Comparison of ENCODE assay signal across 17 cellular contexts in genomic region chr1:56160916-56161315, GRCh38.
A peak's percentile ranks its signal among the peaks of the same experiment; 100 is the strongest.
DNase-seq lines count a peak whose midpoint lies in the region; ATAC-seq, FAIRE-seq and TF ChIP-seq lines count a peak whose summit lies in the region.
"Had no signal": no experiment of that assay in that cellular context is flagged by ENCODE, and none has a peak within 500 bp of the region (broad histone marks: within the 10 kb centered on the region; RNA-seq: fewer than 3 reads in every experiment).

No MANE protein-coding gene starts in this region.

- in situ Hi-C loops in GM12878 (cut with MboI): no loop called here

- 3% methylated on average over 2 of the region's 2 CpGs for WGBS in GM12878 (ENCODE audit: insufficient coverage, insufficient replicate concordance, low lambda C conversion rate, missing lambda C conversion rate)

- TF ChIP-seq POLR2A in GM12878 (IDR thresholded peaks at IDR 0.05; ENCODE audit: low read depth, low read length): no peak

- SMC1A ChIA-PET in GM12878 (lab: Charles Lee; ENCODE audit: uncharacterized antibody, unreplicated experiment): interaction anchor here (0.8 to 2.6 kb wide), 7 partner anchors 10 to 173 kb away, joined by 3 to 28 read pairs (median 5); no protein-coding TSS in a partner anchor

- no peak overlapping the region for H3K27ac ChIP-seq in astrocyte (ENCODE audit: low read depth, low read length)
- no peak overlapping the region for H3K27ac ChIP-seq in GM12878 (ENCODE audit: control insufficient read depth, insufficient read depth)
- H3K27ac ChIP-seq: GM23248 had no signal

- intact Hi-C loops in GM12878 (cut with micrococcal nuclease; ENCODE audit: unreplicated experiment): no loop called here

- peak; percentile 39 for FAIRE-seq in astrocyte (lab: Jason Lieb, UNC)
- FAIRE-seq in GM12878 (lab: Jason Lieb, UNC): no peak
- FAIRE-seq: GM12892, H1 had no signal

- H3K4me2 ChIP-seq in astrocyte (ENCODE audit: low read length) (no peak overlapping the region), GM12878 (ENCODE audit: control insufficient read depth, insufficient read depth) (no peak overlapping the region)

- H3K4me1 ChIP-seq in astrocyte (ENCODE audit: insufficient read depth, low read length) (no peaks in the 10 kb centered on the region), GM12878 (ENCODE audit: control insufficient read depth, insufficient read depth, low read length) (no peaks in the 10 kb centered on the region)

- no peak for TF ChIP-seq RAD21 in GM12878 (IDR thresholded peaks at IDR 0.05; ENCODE audit: insufficient read depth, low read depth, low read length)

- TF ChIP-seq CTCF in astrocyte (IDR thresholded peaks at IDR 0.05; ENCODE audit: insufficient read depth, low read depth, low read length) (no peak), GM12878 (IDR thresholded peaks at IDR 0.05 in 2 of 3, conservative IDR thresholded peaks at IDR 0.05 in 1 of 3; ENCODE audit: control insufficient read depth in 2 of 3, extremely low read depth in 1 of 3, insufficient read depth in 1 of 3, low read depth in 3 of 3, low read length in 3 of 3) (no peak)

- DNase-seq in astrocyte (ENCODE audit: low read depth): no peak
- no peak for DNase-seq in GM12878 (ENCODE audit: low read depth, low spot score)
- peak; percentile 15 for DNase-seq in renal cortical epithelial cell (ENCODE audit: low read depth)
- no peak for DNase-seq in DMS53 treated with DMSO at 0.1 percent for 48 hours (lab: John Stamatoyannopoulos, UW; ENCODE audit: unreplicated experiment)
- no peak for DNase-seq in middle frontal gyrus (ENCODE audit: extremely low spot score, low spot score)
- DNase-seq: C1 segment of cervical spinal cord; Calu3; CD4-positive, alpha-beta memory T cell; COR-L47; DMS53; GF-D8; GM23248; H7; HCEC 1CT had no signal

- BruUV-seq in GM12878 (replicated peaks; lab: Mats Ljungman, UMichigan): no TSS peak

- H4K20me1 ChIP-seq in astrocyte (ENCODE audit: insufficient read depth, low read length) (no peaks in the 10 kb centered on the region), GM12878 (ENCODE audit: control insufficient read depth, insufficient read depth) (no peaks in the 10 kb centered on the region)

- no peaks in the 10 kb centered on the region for H3K4me1 Mint-ChIP-seq in astrocyte (ENCODE audit: low read depth, unreplicated experiment)
- H3K4me1 Mint-ChIP-seq: CD4-positive, alpha-beta memory T cell had no signal

- H3K9me3 ChIP-seq in astrocyte (ENCODE audit: insufficient read depth, low read depth, low read length) (no peaks in the 10 kb centered on the region), GM12878 (replicated peaks; ENCODE audit: control insufficient read depth, insufficient read depth, low read length) (no peaks in the 10 kb centered on the region)

- H3K36me3 ChIP-seq in astrocyte (ENCODE audit: insufficient read depth, low read length) (no peaks in the 10 kb centered on the region), GM12878 (ENCODE audit: control insufficient read depth in 2 of 2, insufficient read depth in 2 of 2, low read length in 1 of 2) (no peaks in the 10 kb centered on the region)

- TF ChIP-seq EP300 in GM12878 (IDR thresholded peaks at IDR 0.05; ENCODE audit: borderline replicate concordance in 1 of 2, control insufficient read depth in 1 of 2, low read depth in 2 of 2, low read length in 2 of 2): no peak

- H2AFZ ChIP-seq in astrocyte (ENCODE audit: low read depth, low read length) (no peak overlapping the region), GM12878 (ENCODE audit: control insufficient read depth, low read depth, low read length) (no peak overlapping the region)
- H2AFZ ChIP-seq: GM23248 had no signal

- H3K9ac ChIP-seq in astrocyte (ENCODE audit: low read length): no peak overlapping the region
- H3K9ac ChIP-seq in GM12878 (ENCODE audit: control insufficient read depth, insufficient read depth, low read length): no peak overlapping the region
- H3K9ac ChIP-seq: GM23248 had no signal

- H3K4me3 Mint-ChIP-seq in astrocyte (ENCODE audit: unreplicated experiment): no peak overlapping the region
- H3K4me3 Mint-ChIP-seq: CD4-positive, alpha-beta memory T cell had no signal

- H3K79me2 ChIP-seq in astrocyte (ENCODE audit: insufficient read depth, low read length) (no peaks in the 10 kb centered on the region), GM12878 (ENCODE audit: control insufficient read depth, insufficient read depth, low read length) (no peaks in the 10 kb centered on the region)

- CTCF ChIA-PET in GM12878 (lab: Yijun Ruan, JAX): interaction anchor here (1.4 kb wide), 1 partner anchor 8 kb away, joined by 3 read pairs; no protein-coding TSS in a partner anchor

- H3K27me3 Mint-ChIP-seq in astrocyte (ENCODE audit: low read depth, unreplicated experiment): no peaks in the 10 kb centered on the region
- H3K27me3 Mint-ChIP-seq: CD4-positive, alpha-beta memory T cell had no signal

- H3K27ac Mint-ChIP-seq in astrocyte (ENCODE audit: unreplicated experiment): no peak overlapping the region
- H3K27ac Mint-ChIP-seq: CD4-positive, alpha-beta memory T cell had no signal

- RAD21 ChIA-PET in GM12878 (lab: Charles Lee; ENCODE audit: unreplicated experiment): interaction anchor here (1.3 to 2.3 kb wide), 4 partner anchors 24 to 423 kb away, joined by 3 to 6 read pairs (median 5); no protein-coding TSS in a partner anchor

- H3K36me3 Mint-ChIP-seq in astrocyte (ENCODE audit: low read depth, unreplicated experiment): no peaks in the 10 kb centered on the region
- H3K36me3 Mint-ChIP-seq: CD4-positive, alpha-beta memory T cell had no signal

- no peak overlapping the region for H3K4me3 ChIP-seq in astrocyte (ENCODE audit: insufficient read depth, low read depth, low read length)
- H3K4me3 ChIP-seq in GM12878: no peak overlapping the region
- H3K4me3 ChIP-seq: GM23248 had no signal

- H3K9me3 Mint-ChIP-seq in astrocyte (ENCODE audit: unreplicated experiment): no peaks in the 10 kb centered on the region

- ATAC-seq in GM12878 (peak; percentile 49), GM19467 (IDR thresholded peaks at IDR 0.05; ENCODE audit: unreplicated experiment) (no peak)

- H3K27me3 ChIP-seq in astrocyte (ENCODE audit: insufficient read depth, low read length) (no peaks in the 10 kb centered on the region), GM12878 (replicated peaks in 1 of 2; ENCODE audit: control insufficient read depth in 2 of 2, insufficient read depth in 2 of 2, low read length in 1 of 2) (no peaks in the 10 kb centered on the region)

- POLR2A ChIA-PET in GM12878 (lab: Charles Lee): no interaction called here

TF ChIP-seq in GM12878, 131 proteins besides CTCF, POLR2A, EP300 and RAD21:
- no peak for TF ChIP-seq ZNF217 (IDR thresholded peaks at IDR 0.05)
- TF ChIP-seq USF1 (IDR thresholded peaks at IDR 0.05; ENCODE audit: borderline replicate concordance, extremely low read length, insufficient read depth, low read depth, low read length): no peak
- no peak for TF ChIP-seq CBX5 (IDR thresholded peaks at IDR 0.05; ENCODE audit: low read depth)
- no peak for TF ChIP-seq RELB (IDR thresholded peaks at IDR 0.05; ENCODE audit: low read depth)
- TF ChIP-seq FOXM1 (IDR thresholded peaks at IDR 0.05; ENCODE audit: low read depth, low read length): no peak
- TF ChIP-seq POU2F2 (IDR thresholded peaks at IDR 0.05; ENCODE audit: borderline replicate concordance, low read depth, low read length): no peak
- TF ChIP-seq RCOR1 (conservative IDR thresholded peaks at IDR 0.05; ENCODE audit: low read depth, low read length): no peak
- no peak for TF ChIP-seq CHD1 (IDR thresholded peaks at IDR 0.05; ENCODE audit: low read depth, low read length)
- TF ChIP-seq BACH1 (IDR thresholded peaks at IDR 0.05; ENCODE audit: borderline replicate concordance): no peak
- TF ChIP-seq, protein P1, sequence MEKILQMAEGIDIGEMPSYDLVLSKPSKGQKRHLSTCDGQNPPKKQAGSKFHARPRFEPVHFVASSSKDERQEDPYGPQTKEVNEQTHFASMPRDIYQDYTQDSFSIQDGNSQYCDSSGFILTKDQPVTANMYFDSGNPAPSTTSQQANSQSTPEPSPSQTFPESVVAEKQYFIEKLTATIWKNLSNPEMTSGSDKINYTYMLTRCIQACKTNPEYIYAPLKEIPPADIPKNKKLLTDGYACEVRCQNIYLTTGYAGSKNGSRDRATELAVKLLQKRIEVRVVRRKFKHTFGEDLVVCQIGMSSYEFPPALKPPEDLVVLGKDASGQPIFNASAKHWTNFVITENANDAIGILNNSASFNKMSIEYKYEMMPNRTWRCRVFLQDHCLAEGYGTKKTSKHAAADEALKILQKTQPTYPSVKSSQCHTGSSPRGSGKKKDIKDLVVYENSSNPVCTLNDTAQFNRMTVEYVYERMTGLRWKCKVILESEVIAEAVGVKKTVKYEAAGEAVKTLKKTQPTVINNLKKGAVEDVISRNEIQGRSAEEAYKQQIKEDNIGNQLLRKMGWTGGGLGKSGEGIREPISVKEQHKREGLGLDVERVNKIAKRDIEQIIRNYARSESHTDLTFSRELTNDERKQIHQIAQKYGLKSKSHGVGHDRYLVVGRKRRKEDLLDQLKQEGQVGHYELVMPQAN (conservative IDR thresholded peaks at IDR 0.05): no peak
- no peak for TF ChIP-seq ZBED1 (IDR thresholded peaks at IDR 0.05; ENCODE audit: borderline replicate concordance)
- TF ChIP-seq HDGF (IDR thresholded peaks at IDR 0.05): no peak
- no peak for TF ChIP-seq YBX1 (IDR thresholded peaks at IDR 0.05)
